1 cellular context compared by ENCODE assay signal in the genomic region with DNA sequence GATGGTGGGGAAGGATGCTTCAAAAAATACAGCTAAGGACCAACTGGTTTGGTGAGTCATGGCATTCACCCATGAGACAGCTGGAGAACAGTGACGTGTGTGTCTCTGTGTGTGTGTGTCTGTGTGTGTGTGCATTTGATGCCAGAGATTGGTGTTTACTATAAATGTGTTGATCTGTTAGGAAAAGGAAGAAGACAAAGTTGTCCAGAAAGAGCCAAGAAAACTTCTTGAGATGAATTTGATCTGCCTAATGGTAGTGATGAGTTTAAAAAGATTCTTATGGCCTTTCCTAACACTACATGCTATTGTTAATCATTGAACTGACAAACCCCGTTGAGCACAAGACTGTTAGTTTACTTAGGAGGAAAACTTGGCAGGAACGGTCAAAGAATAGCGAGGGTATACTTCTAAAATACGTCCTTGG.
TF ChIP-seq lines count a peak whose summit lies in the region.

No MANE protein-coding gene starts in this region.

TF ChIP-seq in liver, 16 proteins besides CTCF, POLR2A, EP300 and RAD21 (continued from another document):
- TF ChIP-seq, protein P1, sequence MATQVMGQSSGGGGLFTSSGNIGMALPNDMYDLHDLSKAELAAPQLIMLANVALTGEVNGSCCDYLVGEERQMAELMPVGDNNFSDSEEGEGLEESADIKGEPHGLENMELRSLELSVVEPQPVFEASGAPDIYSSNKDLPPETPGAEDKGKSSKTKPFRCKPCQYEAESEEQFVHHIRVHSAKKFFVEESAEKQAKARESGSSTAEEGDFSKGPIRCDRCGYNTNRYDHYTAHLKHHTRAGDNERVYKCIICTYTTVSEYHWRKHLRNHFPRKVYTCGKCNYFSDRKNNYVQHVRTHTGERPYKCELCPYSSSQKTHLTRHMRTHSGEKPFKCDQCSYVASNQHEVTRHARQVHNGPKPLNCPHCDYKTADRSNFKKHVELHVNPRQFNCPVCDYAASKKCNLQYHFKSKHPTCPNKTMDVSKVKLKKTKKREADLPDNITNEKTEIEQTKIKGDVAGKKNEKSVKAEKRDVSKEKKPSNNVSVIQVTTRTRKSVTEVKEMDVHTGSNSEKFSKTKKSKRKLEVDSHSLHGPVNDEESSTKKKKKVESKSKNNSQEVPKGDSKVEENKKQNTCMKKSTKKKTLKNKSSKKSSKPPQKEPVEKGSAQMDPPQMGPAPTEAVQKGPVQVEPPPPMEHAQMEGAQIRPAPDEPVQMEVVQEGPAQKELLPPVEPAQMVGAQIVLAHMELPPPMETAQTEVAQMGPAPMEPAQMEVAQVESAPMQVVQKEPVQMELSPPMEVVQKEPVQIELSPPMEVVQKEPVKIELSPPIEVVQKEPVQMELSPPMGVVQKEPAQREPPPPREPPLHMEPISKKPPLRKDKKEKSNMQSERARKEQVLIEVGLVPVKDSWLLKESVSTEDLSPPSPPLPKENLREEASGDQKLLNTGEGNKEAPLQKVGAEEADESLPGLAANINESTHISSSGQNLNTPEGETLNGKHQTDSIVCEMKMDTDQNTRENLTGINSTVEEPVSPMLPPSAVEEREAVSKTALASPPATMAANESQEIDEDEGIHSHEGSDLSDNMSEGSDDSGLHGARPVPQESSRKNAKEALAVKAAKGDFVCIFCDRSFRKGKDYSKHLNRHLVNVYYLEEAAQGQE (IDR thresholded peaks at IDR 0.05), result no peak
- no peak for TF ChIP-seq GABPA (IDR thresholded peaks at IDR 0.05 in 1 of 2, conservative IDR thresholded peaks at IDR 0.05 in 1 of 2)
- TF ChIP-seq, protein P2, sequence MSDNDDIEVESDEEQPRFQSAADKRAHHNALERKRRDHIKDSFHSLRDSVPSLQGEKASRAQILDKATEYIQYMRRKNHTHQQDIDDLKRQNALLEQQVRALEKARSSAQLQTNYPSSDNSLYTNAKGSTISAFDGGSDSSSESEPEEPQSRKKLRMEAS (IDR thresholded peaks at IDR 0.05), result no peak
- TF ChIP-seq, protein P3, sequence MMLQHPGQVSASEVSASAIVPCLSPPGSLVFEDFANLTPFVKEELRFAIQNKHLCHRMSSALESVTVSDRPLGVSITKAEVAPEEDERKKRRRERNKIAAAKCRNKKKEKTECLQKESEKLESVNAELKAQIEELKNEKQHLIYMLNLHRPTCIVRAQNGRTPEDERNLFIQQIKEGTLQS (IDR thresholded peaks at IDR 0.05), result no peak
